1 cellular context compared by ENCODE assay signal in the genomic region with DNA sequence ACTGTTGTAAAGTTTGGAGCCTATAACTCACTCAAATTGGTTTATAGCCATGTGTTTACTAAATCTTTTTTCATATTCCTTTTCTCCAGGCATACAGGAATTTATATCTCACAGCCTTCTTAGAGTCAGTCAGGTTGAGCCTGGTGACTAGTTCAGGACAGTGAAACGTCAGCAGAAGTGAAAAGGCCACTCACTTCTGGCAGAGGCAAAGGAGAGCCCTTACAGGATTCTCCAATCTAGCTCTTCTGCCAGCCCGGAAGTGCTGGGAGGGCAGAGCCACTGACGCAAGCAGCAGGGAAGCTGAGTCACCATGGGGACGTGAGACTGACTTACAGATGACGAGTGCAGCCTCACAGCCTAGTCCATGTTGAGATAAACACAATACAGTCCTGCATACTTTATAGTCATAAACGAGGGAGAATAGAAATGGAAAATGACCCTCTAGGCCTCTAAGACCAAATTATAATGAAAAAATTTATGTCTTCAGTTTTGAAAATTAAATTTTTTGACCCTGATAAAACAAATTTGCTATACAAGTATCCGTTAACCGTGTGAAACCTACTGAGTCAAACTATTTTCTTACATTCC.
A peak's percentile ranks its signal among the peaks of the same experiment; 100 is the strongest.
TF ChIP-seq lines count a peak whose summit lies in the region.

No MANE protein-coding gene starts in this region.

TF ChIP-seq in HepG2, 621 proteins besides CTCF, POLR2A, EP300 and RAD21 (continues in another document):
- TF ChIP-seq NBN (conservative IDR thresholded peaks at IDR 0.05) (no peak), SSRP1 (CRISPR knock-in tag; IDR thresholded peaks at IDR 0.05) (no peak), XRCC5 (optimal IDR thresholded peaks at IDR 0.05; ENCODE audit: low read length) (peak; percentile 72), ZNF878 (CRISPR knock-in tag; IDR thresholded peaks at IDR 0.05) (no peak), TGIF2 (CRISPR knock-in tag; IDR thresholded peaks at IDR 0.05) (peak; percentile 85), SRY (CRISPR knock-in tag; IDR thresholded peaks at IDR 0.05) (no peak), ZNF773 (CRISPR knock-in tag; IDR thresholded peaks at IDR 0.05; ENCODE audit: borderline replicate concordance) (no peak), PATZ1 (CRISPR knock-in tag; IDR thresholded peaks at IDR 0.05) (0 out of 2 replicates have a peak, but pooled peaks have one; percentile 31), SMC3 (IDR thresholded peaks at IDR 0.05; ENCODE audit: low read length) (0 out of 2 replicates have a peak, but pooled peaks have one; percentile 7), SP5 (CRISPR knock-in tag; IDR thresholded peaks at IDR 0.05; ENCODE audit: borderline replicate concordance, low read depth) (peak; percentile 41; the same call in 1 of the 2 replicates), FOXM1 (CRISPR knock-in tag; IDR thresholded peaks at IDR 0.05) (no peak), ZBTB21 (CRISPR knock-in tag; IDR thresholded peaks at IDR 0.05) (peak; percentile 99), DMAP1 (CRISPR knock-in tag; IDR thresholded peaks at IDR 0.05) (peak; percentile 63), MXD3 (CRISPR knock-in tag; IDR thresholded peaks at IDR 0.05) (no peak), ZNF101 (CRISPR knock-in tag; IDR thresholded peaks at IDR 0.05; ENCODE audit: borderline replicate concordance, low read depth) (no peak), MED8 (CRISPR knock-in tag; IDR thresholded peaks at IDR 0.05; ENCODE audit: insufficient replicate concordance) (no peak), ATF2 (CRISPR knock-in tag; IDR thresholded peaks at IDR 0.05) (peak; percentile 88), TCF12 (IDR thresholded peaks at IDR 0.05) (no peak), TCF12 (CRISPR knock-in tag; IDR thresholded peaks at IDR 0.05) (no peak), EEA1 (CRISPR knock-in tag; IDR thresholded peaks at IDR 0.05; ENCODE audit: borderline replicate concordance) (no peak), MYNN (CRISPR knock-in tag; IDR thresholded peaks at IDR 0.05; ENCODE audit: low read depth) (peak; percentile 98), NCOA5 (CRISPR knock-in tag; IDR thresholded peaks at IDR 0.05) (no peak), FOXP1 (IDR thresholded peaks at IDR 0.05) (no peak), FOXP1 (CRISPR knock-in tag; IDR thresholded peaks at IDR 0.05) (no peak), ZFP41 (CRISPR knock-in tag; IDR thresholded peaks at IDR 0.05; ENCODE audit: borderline replicate concordance) (no peak), ZNF83 (CRISPR knock-in tag; IDR thresholded peaks at IDR 0.05; ENCODE audit: borderline replicate concordance) (no peak), YEATS4 (CRISPR knock-in tag; IDR thresholded peaks at IDR 0.05; ENCODE audit: borderline replicate concordance) (peak; percentile 28; the same call in 1 of the 2 replicates), ADNP (CRISPR knock-in tag; IDR thresholded peaks at IDR 0.05) (no peak), ZNF329 (CRISPR knock-in tag; IDR thresholded peaks at IDR 0.05; ENCODE audit: low read depth) (no peak), MBD4 (IDR thresholded peaks at IDR 0.05; ENCODE audit: borderline replicate concordance, low read length) (no peak), PHF8 (CRISPR knock-in tag; IDR thresholded peaks at IDR 0.05) (peak; percentile 32; the same call in 1 of the 2 replicates), IKZF4 (CRISPR knock-in tag; IDR thresholded peaks at IDR 0.05; ENCODE audit: borderline replicate concordance, low read depth, not compliant biosample characterization) (no peak), HOXA9 (CRISPR knock-in tag; IDR thresholded peaks at IDR 0.05; ENCODE audit: borderline replicate concordance) (no peak), TSC22D2 (CRISPR knock-in tag; IDR thresholded peaks at IDR 0.05; ENCODE audit: borderline replicate concordance) (0 out of 2 replicates have a peak, but pooled peaks have one; percentile 58), SP2 (CRISPR knock-in tag; IDR thresholded peaks at IDR 0.05) (no peak), ZNF841 (CRISPR knock-in tag; IDR thresholded peaks at IDR 0.05; ENCODE audit: borderline replicate concordance) (no peak), NCOA2 (CRISPR knock-in tag; IDR thresholded peaks at IDR 0.05) (peak; percentile 41; the same call in 1 of the 2 replicates), UBTF (CRISPR knock-in tag; IDR thresholded peaks at IDR 0.05) (no peak), ZNF615 (CRISPR knock-in tag; IDR thresholded peaks at IDR 0.05; ENCODE audit: borderline replicate concordance) (no peak), ZNF782 (CRISPR knock-in tag; IDR thresholded peaks at IDR 0.05; ENCODE audit: borderline replicate concordance) (no peak), KLF11 (CRISPR knock-in tag; IDR thresholded peaks at IDR 0.05) (no peak; the same call in 1 of the 2 replicates), ZNF432 (CRISPR knock-in tag; IDR thresholded peaks at IDR 0.05; ENCODE audit: borderline replicate concordance) (no peak), GLI4 (CRISPR knock-in tag; IDR thresholded peaks at IDR 0.05; ENCODE audit: borderline replicate concordance) (no peak), ZSCAN29 (CRISPR knock-in tag; conservative IDR thresholded peaks at IDR 0.05) (no peak), HOXA7 (CRISPR knock-in tag; IDR thresholded peaks at IDR 0.05) (no peak)
- TF ChIP-seq, protein P1, sequence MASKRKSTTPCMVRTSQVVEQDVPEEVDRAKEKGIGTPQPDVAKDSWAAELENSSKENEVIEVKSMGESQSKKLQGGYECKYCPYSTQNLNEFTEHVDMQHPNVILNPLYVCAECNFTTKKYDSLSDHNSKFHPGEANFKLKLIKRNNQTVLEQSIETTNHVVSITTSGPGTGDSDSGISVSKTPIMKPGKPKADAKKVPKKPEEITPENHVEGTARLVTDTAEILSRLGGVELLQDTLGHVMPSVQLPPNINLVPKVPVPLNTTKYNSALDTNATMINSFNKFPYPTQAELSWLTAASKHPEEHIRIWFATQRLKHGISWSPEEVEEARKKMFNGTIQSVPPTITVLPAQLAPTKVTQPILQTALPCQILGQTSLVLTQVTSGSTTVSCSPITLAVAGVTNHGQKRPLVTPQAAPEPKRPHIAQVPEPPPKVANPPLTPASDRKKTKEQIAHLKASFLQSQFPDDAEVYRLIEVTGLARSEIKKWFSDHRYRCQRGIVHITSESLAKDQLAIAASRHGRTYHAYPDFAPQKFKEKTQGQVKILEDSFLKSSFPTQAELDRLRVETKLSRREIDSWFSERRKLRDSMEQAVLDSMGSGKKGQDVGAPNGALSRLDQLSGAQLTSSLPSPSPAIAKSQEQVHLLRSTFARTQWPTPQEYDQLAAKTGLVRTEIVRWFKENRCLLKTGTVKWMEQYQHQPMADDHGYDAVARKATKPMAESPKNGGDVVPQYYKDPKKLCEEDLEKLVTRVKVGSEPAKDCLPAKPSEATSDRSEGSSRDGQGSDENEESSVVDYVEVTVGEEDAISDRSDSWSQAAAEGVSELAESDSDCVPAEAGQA (IDR thresholded peaks at IDR 0.05; ENCODE audit: low read depth): peak; percentile 98
- TF ChIP-seq, protein P1 (CRISPR knock-in tag; IDR thresholded peaks at IDR 0.05; ENCODE audit: borderline replicate concordance): no peak
- TF ChIP-seq, protein P2, sequence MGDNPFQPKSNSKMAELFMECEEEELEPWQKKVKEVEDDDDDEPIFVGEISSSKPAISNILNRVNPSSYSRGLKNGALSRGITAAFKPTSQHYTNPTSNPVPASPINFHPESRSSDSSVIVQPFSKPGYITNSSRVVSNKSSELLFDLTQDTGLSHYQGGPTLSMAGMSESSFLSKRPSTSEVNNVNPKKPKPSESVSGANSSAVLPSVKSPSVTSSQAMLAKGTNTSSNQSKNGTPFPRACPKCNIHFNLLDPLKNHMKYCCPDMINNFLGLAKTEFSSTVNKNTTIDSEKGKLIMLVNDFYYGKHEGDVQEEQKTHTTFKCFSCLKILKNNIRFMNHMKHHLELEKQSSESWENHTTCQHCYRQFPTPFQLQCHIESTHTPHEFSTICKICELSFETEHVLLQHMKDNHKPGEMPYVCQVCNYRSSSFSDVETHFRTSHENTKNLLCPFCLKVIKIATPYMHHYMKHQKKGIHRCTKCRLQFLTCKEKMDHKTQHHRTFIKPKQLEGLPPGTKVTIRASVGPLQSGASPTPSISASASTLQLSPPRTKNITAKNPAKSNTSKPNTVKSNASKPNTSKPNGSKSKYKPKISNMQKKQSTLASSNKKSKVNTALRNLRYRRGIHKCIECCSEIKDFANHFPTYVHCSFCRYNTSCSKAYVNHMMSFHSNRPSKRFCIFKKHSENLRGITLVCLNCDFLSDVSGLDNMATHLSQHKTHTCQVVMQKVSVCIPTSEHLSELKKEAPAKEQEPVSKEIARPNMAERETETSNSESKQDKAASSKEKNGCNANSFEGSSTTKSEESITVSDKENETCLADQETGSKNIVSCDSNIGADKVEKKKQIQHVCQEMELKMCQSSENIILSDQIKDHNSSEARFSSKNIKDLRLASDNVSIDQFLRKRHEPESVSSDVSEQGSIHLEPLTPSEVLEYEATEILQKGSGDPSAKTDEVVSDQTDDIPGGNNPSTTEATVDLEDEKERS (CRISPR knock-in tag; IDR thresholded peaks at IDR 0.05): no peak
- TF ChIP-seq, protein P3, sequence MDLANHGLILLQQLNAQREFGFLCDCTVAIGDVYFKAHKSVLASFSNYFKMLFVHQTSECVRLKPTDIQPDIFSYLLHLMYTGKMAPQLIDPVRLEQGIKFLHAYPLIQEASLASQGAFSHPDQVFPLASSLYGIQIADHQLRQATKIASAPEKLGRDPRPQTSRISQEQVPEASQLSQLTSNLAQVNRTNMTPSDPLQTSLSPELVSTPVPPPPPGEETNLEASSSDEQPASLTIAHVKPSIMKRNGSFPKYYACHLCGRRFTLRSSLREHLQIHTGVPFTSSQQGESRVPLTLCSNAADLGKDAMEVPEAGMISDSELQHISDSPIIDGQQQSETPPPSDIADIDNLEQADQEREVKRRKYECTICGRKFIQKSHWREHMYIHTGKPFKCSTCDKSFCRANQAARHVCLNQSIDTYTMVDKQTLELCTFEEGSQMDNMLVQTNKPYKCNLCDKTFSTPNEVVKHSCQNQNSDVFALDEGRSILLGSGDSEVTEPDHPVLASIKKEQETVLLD (CRISPR knock-in tag; IDR thresholded peaks at IDR 0.05; ENCODE audit: low read depth): no peak
